Comparison of ENCODE assay signal across 8 cellular contexts in the genomic region with DNA sequence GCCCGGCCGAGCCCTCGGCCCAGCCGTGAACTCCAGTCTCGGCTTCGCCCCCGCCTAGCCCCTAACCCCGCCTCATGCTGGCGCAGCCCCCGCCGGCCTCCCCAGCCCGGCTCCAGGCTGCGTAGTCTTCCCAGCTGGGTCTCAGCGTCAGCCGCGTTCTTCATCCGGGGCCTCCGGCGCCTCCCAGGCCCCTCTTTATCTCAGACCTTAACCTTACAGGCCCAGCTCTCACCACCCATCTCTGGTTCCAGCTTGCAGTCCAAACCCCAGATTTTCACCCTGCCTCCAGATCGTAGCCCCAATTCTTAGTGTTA. TPM values are rescaled to one million over a fixed set of nuclear protein-coding genes. Genes with fewer than 3 reads are reported as not detected.
A peak's percentile ranks its signal among the peaks of the same experiment; 100 is the strongest.
DNase-seq lines count a peak whose midpoint lies in the region; ATAC-seq and TF ChIP-seq lines count a peak whose summit lies in the region.

A gene with protein sequence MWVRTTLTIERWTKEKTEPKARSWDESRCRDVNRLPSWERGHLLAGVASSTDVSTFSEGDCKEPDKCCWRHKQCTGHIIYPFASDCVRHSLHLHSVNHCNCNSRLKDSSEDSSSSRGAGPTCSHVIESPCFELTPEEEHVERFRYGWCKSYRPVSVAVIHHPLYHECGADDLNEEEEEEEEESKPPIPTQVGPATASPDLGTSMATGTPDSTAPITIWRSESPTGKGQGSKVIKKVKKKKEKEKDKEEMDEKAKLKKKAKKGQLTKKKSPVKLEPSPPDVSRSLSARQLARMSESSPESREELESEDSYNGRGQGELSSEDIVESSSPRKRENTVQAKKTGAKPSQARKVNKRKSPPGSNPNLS (minus strand): TSS at position 166 of the 314 bp plus-strand sequence. CDS start 228 bp downstream, outside the sequence.

- H3K4me3 Mint-ChIP-seq in Calu3 (ENCODE audit: low read depth, unreplicated experiment) (peak within 1 kb of the TSS; percentile 83), H9 (peak within 1 kb of the TSS; percentile 89 to 96), T-helper 17 cell (peak within 1 kb of the TSS; percentile 92)

- H3K9me3 ChIP-seq in H9 (ENCODE audit: control insufficient read depth, low read depth, low read length): no peaks in the 10 kb centered on the region
- no peaks in the 10 kb centered on the region for H3K9me3 ChIP-seq in T-helper 17 cell (ENCODE audit: control insufficient read depth, low read length, poor library complexity, severe bottlenecking)
- H3K9me3 ChIP-seq in esophagus (ENCODE audit: control insufficient read depth in 2 of 2, insufficient read depth in 1 of 2, low read depth in 1 of 2, low read length in 1 of 2): no peaks in the 10 kb centered on the region
- H3K9me3 ChIP-seq in parathyroid adenoma (ENCODE audit: control insufficient read depth, low read length): no peaks in the 10 kb centered on the region

- H3K4ac ChIP-seq in H9 (ENCODE audit: low read depth, low read length): no peak within 1 kb of the TSS

- H3K9ac ChIP-seq in H9 (ENCODE audit: extremely low read depth, insufficient read length, low read length) (peak within 1 kb of the TSS; percentile 79), parathyroid adenoma (peak within 1 kb of the TSS; percentile 30)

- no peak within 1 kb of the TSS for H2BK15ac ChIP-seq in H9 (ENCODE audit: low read depth, low read length)

- no peak within 1 kb of the TSS for H4K8ac ChIP-seq in H9 (replicated peaks; ENCODE audit: insufficient read length, low read depth, low read length)

- H3K4me2 ChIP-seq in H9 (ENCODE audit: insufficient read depth, insufficient read length, low read length) (peak within 1 kb of the TSS; percentile 66), parathyroid adenoma (ENCODE audit: low read length) (peak within 1 kb of the TSS; percentile 67)

- TF ChIP-seq CTCF in Calu3 (IDR thresholded peaks at IDR 0.05; ENCODE audit: unreplicated experiment) (no peak), H9 (conservative IDR thresholded peaks at IDR 0.05) (no peak), parathyroid adenoma (IDR thresholded peaks at IDR 0.05) (no peak)

- peak; percentile 49 for ATAC-seq in T-helper 17 cell
- no peak for ATAC-seq in HG03378 (IDR thresholded peaks at IDR 0.05; ENCODE audit: unreplicated experiment)

- H3K27ac Mint-ChIP-seq in Calu3 (ENCODE audit: unreplicated experiment): peak within 1 kb of the TSS; percentile 93
- peak within 1 kb of the TSS; percentile 99 to 100 (median 99) for H3K27ac Mint-ChIP-seq in H9
- H3K27ac Mint-ChIP-seq in T-helper 17 cell: peak within 1 kb of the TSS; percentile 84

- H3K79me1 ChIP-seq in H9 (ENCODE audit: insufficient read depth, low read depth, low read length, poor library complexity, severe bottlenecking): peaks cover 4% of the 10 kb centered on the region

- H3K27ac ChIP-seq in H9 (ENCODE audit: insufficient read length, low read depth, low read length) (peak within 1 kb of the TSS; percentile 68), esophagus (ENCODE audit: low read depth in 2 of 2, low read length in 1 of 2) (peak within 1 kb of the TSS; percentile 90 to 91), parathyroid adenoma (peak within 1 kb of the TSS; percentile 51)

- H3K36me3 Mint-ChIP-seq in Calu3 (ENCODE audit: insufficient read depth, unreplicated experiment) (peaks cover 43% of the 10 kb centered on the region), H9 (ENCODE audit: insufficient read depth in 1 of 3, low read depth in 3 of 3) (peaks cover 23 to 43% (median 29%) of the 10 kb centered on the region in 3 experiments; a peak in 6 of 7 replicates), T-helper 17 cell (ENCODE audit: low read depth) (no peaks in the 10 kb centered on the region)

- H3K27me3 ChIP-seq in H9 (ENCODE audit: insufficient read depth, low read length) (no peaks in the 10 kb centered on the region), esophagus (ENCODE audit: control insufficient read depth in 1 of 2, insufficient read depth in 2 of 2, low read length in 2 of 2) (no peaks in the 10 kb centered on the region), parathyroid adenoma (ENCODE audit: control insufficient read depth, insufficient read depth, low read length) (no peaks in the 10 kb centered on the region)

- peaks cover 6% of the 10 kb centered on the region; the same call in 1 of the 2 replicates for H3K79me2 ChIP-seq in H9 (ENCODE audit: insufficient read depth, low read length)
- H3K79me2 ChIP-seq in parathyroid adenoma: no peaks in the 10 kb centered on the region

- H3K36me3 ChIP-seq in esophagus (ENCODE audit: control insufficient read depth in 2 of 2, insufficient read depth in 2 of 2, low read length in 1 of 2) (peaks cover 0 to 16% of the 10 kb centered on the region in 2 donors), parathyroid adenoma (ENCODE audit: control insufficient read depth, insufficient read depth, low read length) (no peaks in the 10 kb centered on the region)

- no peak within 1 kb of the TSS for H2AK5ac ChIP-seq in H9 (ENCODE audit: insufficient read length, low read length)

- H3K4me3 ChIP-seq in esophagus (ENCODE audit: low read depth in 1 of 2, low read length in 2 of 2) (peak within 1 kb of the TSS; percentile 55 to 58), parathyroid adenoma (ENCODE audit: low read depth, low read length) (peak within 1 kb of the TSS; percentile 60)

- H2AFZ ChIP-seq in H9 (ENCODE audit: low read length): no peak within 1 kb of the TSS
- H2AFZ ChIP-seq in parathyroid adenoma: peak within 1 kb of the TSS; percentile 94

- intact Hi-C loops in Calu3 (cut with micrococcal nuclease; ENCODE audit: unreplicated experiment): no loop called here

- H3K14ac ChIP-seq in H9 (ENCODE audit: insufficient read depth, low read length): peak within 1 kb of the TSS; percentile 94

- peak within 1 kb of the TSS; percentile 7 for H4K5ac ChIP-seq in H9 (ENCODE audit: insufficient read length, low read depth, low read length)

- H2BK20ac ChIP-seq in H9 (ENCODE audit: low read depth, low read length, poor library complexity, severe bottlenecking): no peak within 1 kb of the TSS

- H3K18ac ChIP-seq in H9 (ENCODE audit: insufficient read length, low read depth, low read length): peak within 1 kb of the TSS; percentile 94

- no peak within 1 kb of the TSS for H2BK12ac ChIP-seq in H9 (ENCODE audit: insufficient read length, low read depth, low read length)

- H3K27me3 Mint-ChIP-seq in Calu3 (ENCODE audit: unreplicated experiment) (no peaks in the 10 kb centered on the region), H9 (ENCODE audit: low read depth) (no peaks in the 10 kb centered on the region), T-helper 17 cell (peaks cover 14% of the 10 kb centered on the region)

- H3K9me3 Mint-ChIP-seq in Calu3 (ENCODE audit: low read depth, unreplicated experiment) (no peaks in the 10 kb centered on the region), H9 (no peaks in the 10 kb centered on the region)

- BruUV-seq in Calu3 (replicated peaks; lab: Mats Ljungman, UMichigan): no TSS peak

- no peak within 1 kb of the TSS for H3K23ac ChIP-seq in H9 (ENCODE audit: insufficient read length, low read depth, low read length)

- H2BK120ac ChIP-seq in H9 (ENCODE audit: low read depth, low read length, poor library complexity, severe bottlenecking): no peak within 1 kb of the TSS

- no peaks in the 10 kb centered on the region for H4K20me1 ChIP-seq in H9 (ENCODE audit: control insufficient read depth, insufficient read depth, insufficient read length)

- H3K56ac ChIP-seq in H9 (ENCODE audit: insufficient read length, low read depth, low read length): no peak within 1 kb of the TSS

- H3T11ph ChIP-seq in H9 (ENCODE audit: low read length): no peak within 1 kb of the TSS

- no CpG with 5 or more reads among the region's 20 CpGs for WGBS in H9 (ENCODE audit: extremely low coverage, insufficient read length, low lambda C conversion rate)
- 6 to 8% methylated on average over 20 of the region's 20 CpGs for WGBS in esophagus, 2 donors

- H3K4me1 Mint-ChIP-seq in Calu3 (ENCODE audit: low read depth, unreplicated experiment): no peaks in the 10 kb centered on the region
- peaks cover 29 to 43% of the 10 kb centered on the region in 2 experiments for H3K4me1 Mint-ChIP-seq in H9
- H3K4me1 Mint-ChIP-seq in T-helper 17 cell: peaks cover 24% of the 10 kb centered on the region

- peaks cover 17% of the 10 kb centered on the region for H3K23me2 ChIP-seq in H9 (ENCODE audit: insufficient read length, low read depth, low read length, poor library complexity, severe bottlenecking)

- no peak within 1 kb of the TSS for H2BK5ac ChIP-seq in H9 (ENCODE audit: insufficient read length, low read length)

- DNase-seq in Calu3 (no peak), H9 (no peak), T-helper 17 cell (peak in 1 of 3 donors; percentile 20), mucosa of gallbladder (ENCODE audit: low spot score) (no peak), NCI-H2227 treated with DMSO at 0.1 percent for 48 hours (lab: John Stamatoyannopoulos, UW) (no peak)

- CTCF ChIA-PET in Calu3 (lab: Charles Lee): interaction anchor here (0.6 kb wide), 1 partner anchor 629 kb away, joined by 4 read pairs; no protein-coding TSS in a partner anchor

- H3K4me1 ChIP-seq in H9 (ENCODE audit: insufficient read depth, low read length): peaks cover 3% of the 10 kb centered on the region; the same call in 1 of the 2 replicates
- peaks cover 0 to 2% of the 10 kb centered on the region in 2 donors for H3K4me1 ChIP-seq in esophagus (ENCODE audit: control insufficient read depth in 2 of 2, insufficient read depth in 2 of 2, low read length in 1 of 2)
- no peaks in the 10 kb centered on the region for H3K4me1 ChIP-seq in parathyroid adenoma

- H4K91ac ChIP-seq in H9 (ENCODE audit: insufficient read length, low read depth, low read length): no peak within 1 kb of the TSS

RNA-seq across cellular contexts. Expression of the gene that starts here (rescaled TPM):
- total RNA-seq in Calu3 (2022) (4.2 and 4.3 TPM in 2 replicates), H9 (2021) (14.2 and 15.0 TPM in 2 replicates), T-helper 17 cell (1 to 10 TPM; 4.8 to 6.3 TPM), mucosa of gallbladder (4.5 TPM)
- polyA plus RNA-seq in esophagus: 1 to 10 TPM in 1 of 2 donors, under 1 TPM in 1; 0.59 to 2.0 TPM
